In the genomic region with DNA sequence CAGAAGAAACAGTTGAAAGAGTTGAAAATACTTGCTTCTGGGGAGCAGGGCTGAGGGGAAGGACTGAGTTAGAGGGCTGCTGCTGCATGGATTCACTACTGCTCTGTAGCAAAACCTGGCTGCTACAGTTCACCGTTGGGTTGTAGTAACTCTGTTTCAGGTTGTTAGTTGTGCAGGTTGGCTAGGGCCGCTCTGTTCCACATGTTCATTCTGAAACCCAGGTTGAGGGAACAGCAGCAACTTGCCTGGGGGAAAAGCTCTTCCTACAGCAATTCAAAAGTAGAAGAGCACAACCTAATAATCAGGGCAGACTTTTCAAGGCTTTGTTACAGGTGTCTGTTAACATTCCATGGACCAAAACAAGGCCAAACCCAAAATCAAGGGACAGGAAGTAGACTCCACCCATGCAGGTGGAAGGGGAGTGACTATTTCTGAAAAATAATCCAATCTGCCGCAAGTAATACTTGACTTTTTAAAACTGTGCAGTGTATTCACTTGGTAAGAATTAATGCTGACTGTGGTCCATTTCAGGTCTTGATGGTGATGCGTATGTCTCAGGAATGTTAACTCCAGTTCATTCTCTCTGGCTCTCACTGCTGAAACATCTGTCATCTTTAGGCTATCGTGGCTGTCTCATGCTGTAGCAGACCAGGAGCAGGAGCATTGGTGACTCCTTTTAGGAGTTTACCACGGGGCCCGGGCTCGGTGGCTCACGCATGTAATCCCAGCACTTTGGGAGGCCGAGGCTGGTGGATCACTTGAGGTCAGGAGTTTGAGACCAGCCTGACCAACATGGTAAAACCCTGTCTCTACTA, we compare ENCODE assay signal across 14 cellular contexts. TPM values are rescaled to one million over a fixed set of nuclear protein-coding genes. Genes with fewer than 3 reads are reported as not detected.
A peak's percentile ranks its signal among the peaks of the same experiment; 100 is the strongest.
DNase-seq lines count a peak whose midpoint lies in the region; ATAC-seq, FAIRE-seq and TF ChIP-seq lines count a peak whose summit lies in the region.
"Had no signal": no experiment of that assay in that cellular context is flagged by ENCODE, and none has a peak within 500 bp of the region (broad histone marks: within the 10 kb centered on the region; RNA-seq: fewer than 3 reads in every experiment).

No MANE protein-coding gene starts in this region.

- H3K27ac ChIP-seq in astrocyte (ENCODE audit: low read depth, low read length) = no peak overlapping the region
- H3K27ac ChIP-seq: colonic mucosa, foreskin keratinocyte, neural progenitor cell, PC-9 had no signal

- peaks cover 3% of the 10 kb centered on the region for H3K36me3 Mint-ChIP-seq in activated CD4-positive, alpha-beta T cell treated with anti-CD3 and anti-CD28 coated beads, Interleukin-2, amount 10 ng/mL, durations not matched to agents 24 days and 14 days (ENCODE audit: low read depth)
- no peaks in the 10 kb centered on the region for H3K36me3 Mint-ChIP-seq in astrocyte (ENCODE audit: low read depth, unreplicated experiment)
- peaks cover 0 to 1% (median 0%) of the 10 kb centered on the region in 3 donors for H3K36me3 Mint-ChIP-seq in naive thymus-derived CD8-positive, alpha-beta T cell

- H3K9me3 ChIP-seq in astrocyte (ENCODE audit: insufficient read depth, low read depth, low read length) = no peaks in the 10 kb centered on the region
- H3K9me3 ChIP-seq: colonic mucosa had no signal

- no peaks in the 10 kb centered on the region for H3K9me3 Mint-ChIP-seq in activated CD4-positive, alpha-beta T cell treated with anti-CD3 and anti-CD28 coated beads, Interleukin-2, amount 10 ng/mL, durations not matched to agents 24 days and 14 days
- H3K9me3 Mint-ChIP-seq in astrocyte (ENCODE audit: unreplicated experiment) = no peaks in the 10 kb centered on the region
- H3K9me3 Mint-ChIP-seq in naive thymus-derived CD8-positive, alpha-beta T cell = peaks cover 0 to 3% (median 0%) of the 10 kb centered on the region in 9 donors

- no peak overlapping the region for H3K4me2 ChIP-seq in astrocyte (ENCODE audit: low read length)
- H3K4me2 ChIP-seq: neural progenitor cell, PC-9 had no signal

- no peak overlapping the region for H2AFZ ChIP-seq in astrocyte (ENCODE audit: low read depth, low read length)
- H2AFZ ChIP-seq: neural progenitor cell, PC-9 had no signal

- TF ChIP-seq CTCF in astrocyte (IDR thresholded peaks at IDR 0.05; ENCODE audit: insufficient read depth, low read depth, low read length) = no peak

- H3K9ac ChIP-seq in astrocyte (ENCODE audit: low read length) = no peak overlapping the region
- H3K9ac ChIP-seq: neural progenitor cell had no signal

- ATAC-seq in naive thymus-derived CD8-positive, alpha-beta T cell = no peak
- ATAC-seq: foreskin keratinocyte had no signal

- peaks cover 43% of the 10 kb centered on the region for H3K4me1 Mint-ChIP-seq in activated CD4-positive, alpha-beta T cell treated with anti-CD3 and anti-CD28 coated beads, Interleukin-2, amount 10 ng/mL, durations not matched to agents 24 days and 14 days
- peaks cover 18% of the 10 kb centered on the region for H3K4me1 Mint-ChIP-seq in astrocyte (ENCODE audit: low read depth, unreplicated experiment)
- peaks cover 13 to 48% (median 35%) of the 10 kb centered on the region in 4 donors for H3K4me1 Mint-ChIP-seq in naive thymus-derived CD8-positive, alpha-beta T cell

- no peak overlapping the region for H3K4me3 ChIP-seq in astrocyte (ENCODE audit: insufficient read depth, low read depth, low read length)
- H3K4me3 ChIP-seq: colonic mucosa, neural progenitor cell, PC-9 had no signal

- intact Hi-C loops in activated CD4-positive, alpha-beta T cell treated with anti-CD3 and anti-CD28 coated beads, Interleukin-2, amount 10 ng/mL, durations not matched to agents 24 days and 14 days (cut with micrococcal nuclease) = no loop called here

- no peak overlapping the region for H3K4me3 Mint-ChIP-seq in activated CD4-positive, alpha-beta T cell treated with anti-CD3 and anti-CD28 coated beads, Interleukin-2, amount 10 ng/mL, durations not matched to agents 24 days and 14 days
- no peak overlapping the region for H3K4me3 Mint-ChIP-seq in astrocyte (ENCODE audit: unreplicated experiment)
- H3K4me3 Mint-ChIP-seq in naive thymus-derived CD8-positive, alpha-beta T cell = peak overlapping the region in 7 of 10 donors; percentile 6 to 44 (median 29)
- H3K4me3 Mint-ChIP-seq: neural progenitor cell had no signal

- H3K36me3 ChIP-seq in astrocyte (ENCODE audit: insufficient read depth, low read length) = no peaks in the 10 kb centered on the region
- H3K36me3 ChIP-seq: colonic mucosa, neural progenitor cell had no signal

- no peaks in the 10 kb centered on the region for H4K20me1 ChIP-seq in astrocyte (ENCODE audit: insufficient read depth, low read length)

- H3K27me3 ChIP-seq in astrocyte (ENCODE audit: insufficient read depth, low read length) = no peaks in the 10 kb centered on the region
- H3K27me3 ChIP-seq: colonic mucosa, foreskin keratinocyte, neural progenitor cell had no signal

- H3K27ac Mint-ChIP-seq in activated CD4-positive, alpha-beta T cell treated with anti-CD3 and anti-CD28 coated beads, Interleukin-2, amount 10 ng/mL, durations not matched to agents 24 days and 14 days = peak overlapping the region; percentile 73
- H3K27ac Mint-ChIP-seq in astrocyte (ENCODE audit: unreplicated experiment) = peak overlapping the region; percentile 30
- peak overlapping the region in 6 of 10 donors; percentile 8 to 93 (median 58) for H3K27ac Mint-ChIP-seq in naive thymus-derived CD8-positive, alpha-beta T cell
- H3K27ac Mint-ChIP-seq: neural progenitor cell had no signal

- POLR2A ChIA-PET in naive thymus-derived CD8-positive, alpha-beta T cell (lab: Charles Lee) = interaction anchor here (0.6 to 0.7 kb wide), 2 partner anchors 861 to 1032 kb away, joined by 3 to 4 read pairs; partner anchors contain the start of gene RERE

- peaks cover 6% of the 10 kb centered on the region for H3K4me1 ChIP-seq in astrocyte (ENCODE audit: insufficient read depth, low read length)
- H3K4me1 ChIP-seq: foreskin keratinocyte, neural progenitor cell had no signal

- H3K27me3 Mint-ChIP-seq in activated CD4-positive, alpha-beta T cell treated with anti-CD3 and anti-CD28 coated beads, Interleukin-2, amount 10 ng/mL, durations not matched to agents 24 days and 14 days = no peaks in the 10 kb centered on the region
- no peaks in the 10 kb centered on the region for H3K27me3 Mint-ChIP-seq in astrocyte (ENCODE audit: low read depth, unreplicated experiment)
- peaks cover 0 to under 1% (median 0%) of the 10 kb centered on the region in 5 donors for H3K27me3 Mint-ChIP-seq in naive thymus-derived CD8-positive, alpha-beta T cell

- FAIRE-seq in astrocyte (lab: Jason Lieb, UNC) = no peak
- FAIRE-seq: TTC549 had no signal

- DNase-seq in activated CD4-positive, alpha-beta T cell treated with anti-CD3 and anti-CD28 coated beads, Interleukin-2, amount 10 ng/mL, durations not matched to agents 24 days and 14 days = no peak
- no peak for DNase-seq in activated CD4-positive, alpha-beta T cell treated with anti-CD3 and anti-CD28 coated beads for 1 hour
- peak; percentile 50 for DNase-seq in HS-5 (ENCODE audit: low read depth)
- DNase-seq in astrocyte (ENCODE audit: low read depth) = peak; percentile 54
- no peak for DNase-seq in naive thymus-derived CD8-positive, alpha-beta T cell
- no peak for DNase-seq in SHP77 (lab: John Stamatoyannopoulos, UW)
- DNase-seq in NCI-H1694 treated with DMSO at 0.1 percent for 48 hours (lab: John Stamatoyannopoulos, UW) = no peak
- DNase-seq in NOMO-1 (lab: John Stamatoyannopoulos, UW; ENCODE audit: unreplicated experiment in 2 of 2) = no peak
- DNase-seq: colonic mucosa, NCI-H2171 treated with DMSO at 0.1 percent for 48 hours had no signal

- H3K79me2 ChIP-seq in astrocyte (ENCODE audit: insufficient read depth, low read length) = no peaks in the 10 kb centered on the region

RNA-seq across cellular contexts. Expression of gene PARK7, which starts 5.1 kb away (rescaled TPM):
- 409 and 426 TPM in 2 replicates for total RNA-seq in activated CD4-positive, alpha-beta T cell treated with anti-CD3 and anti-CD28 coated beads, Interleukin-2, amount 10 ng/mL, durations not matched to agents 24 days and 14 days
- 268 and 282 TPM in 2 replicates for total RNA-seq in astrocyte
- 100 to 1,000 TPM; 110 to 113 TPM for total RNA-seq in naive thymus-derived CD8-positive, alpha-beta T cell
- polyA plus RNA-seq in naive thymus-derived CD8-positive, alpha-beta T cell = 100 to 1,000 TPM; 318 to 348 (median 345) TPM

RNA-seq across cellular contexts. Expression of gene TNFRSF9, which starts 15.8 kb away (rescaled TPM):
- 30.5 and 30.9 TPM in 2 replicates for total RNA-seq in activated CD4-positive, alpha-beta T cell treated with anti-CD3 and anti-CD28 coated beads, Interleukin-2, amount 10 ng/mL, durations not matched to agents 24 days and 14 days
- total RNA-seq in astrocyte = 2.8 and 3.4 TPM in 2 replicates
- total RNA-seq in naive thymus-derived CD8-positive, alpha-beta T cell = under 1 TPM; 0.05 to 0.25 TPM
- polyA plus RNA-seq in naive thymus-derived CD8-positive, alpha-beta T cell = 1 to 10 TPM in 1 of 3 donors, under 1 TPM in 2; 0.15 to 5.1 (median 0.24) TPM

Comparison
In these comparisons a context has a peak if more than half of its experiments do, and no peak if none do; other contexts are left out.
1. DNase-seq: peak in HS-5 (single experiment) and astrocyte (single experiment); none in activated CD4-positive, alpha-beta T cell treated with anti-CD3 and anti-CD28 coated beads, Interleukin-2, amount 10 ng/mL, durations not matched to agents 24 days and 14 days (single experiment), activated CD4-positive, alpha-beta T cell treated with anti-CD3 and anti-CD28 coated beads for 1 hour (single experiment), naive thymus-derived CD8-positive, alpha-beta T cell (0 of 10), SHP77 (0 of 2), NCI-H1694 treated with DMSO at 0.1 percent for 48 hours (single experiment) and NOMO-1 (0 of 2).
2. H3K4me3 Mint-ChIP-seq: peak in naive thymus-derived CD8-positive, alpha-beta T cell (7 of 10); none in activated CD4-positive, alpha-beta T cell treated with anti-CD3 and anti-CD28 coated beads, Interleukin-2, amount 10 ng/mL, durations not matched to agents 24 days and 14 days (single experiment) and astrocyte (single experiment).
3. Peak in every context shown above with its lines, with median percentiles within 50 percentile points of each other: H3K27ac Mint-ChIP-seq.